7 cellular contexts compared by ENCODE assay signal in genomic region chr5:9382511-9382910, GRCh38.
"Had no signal": no experiment of that assay in that cellular context is flagged by ENCODE, and none has a peak within 500 bp of the region (broad histone marks: within the 10 kb centered on the region; RNA-seq: fewer than 3 reads in every experiment).

No MANE protein-coding gene starts in this region.

- FAIRE-seq: H1, H54, HepG2 had no signal

- ATAC-seq: GM23338, HepG2 had no signal

- H2AFZ ChIP-seq: GM23338 had no signal

- H3K4me3 ChIP-seq: GM23338 had no signal

- DNase-seq: H9, HCEC 1CT, KBM-7 had no signal

- H3K4me2 ChIP-seq: GM23338 had no signal
